Comparison of ENCODE assay signal across 1 cellular context in the genomic region with DNA sequence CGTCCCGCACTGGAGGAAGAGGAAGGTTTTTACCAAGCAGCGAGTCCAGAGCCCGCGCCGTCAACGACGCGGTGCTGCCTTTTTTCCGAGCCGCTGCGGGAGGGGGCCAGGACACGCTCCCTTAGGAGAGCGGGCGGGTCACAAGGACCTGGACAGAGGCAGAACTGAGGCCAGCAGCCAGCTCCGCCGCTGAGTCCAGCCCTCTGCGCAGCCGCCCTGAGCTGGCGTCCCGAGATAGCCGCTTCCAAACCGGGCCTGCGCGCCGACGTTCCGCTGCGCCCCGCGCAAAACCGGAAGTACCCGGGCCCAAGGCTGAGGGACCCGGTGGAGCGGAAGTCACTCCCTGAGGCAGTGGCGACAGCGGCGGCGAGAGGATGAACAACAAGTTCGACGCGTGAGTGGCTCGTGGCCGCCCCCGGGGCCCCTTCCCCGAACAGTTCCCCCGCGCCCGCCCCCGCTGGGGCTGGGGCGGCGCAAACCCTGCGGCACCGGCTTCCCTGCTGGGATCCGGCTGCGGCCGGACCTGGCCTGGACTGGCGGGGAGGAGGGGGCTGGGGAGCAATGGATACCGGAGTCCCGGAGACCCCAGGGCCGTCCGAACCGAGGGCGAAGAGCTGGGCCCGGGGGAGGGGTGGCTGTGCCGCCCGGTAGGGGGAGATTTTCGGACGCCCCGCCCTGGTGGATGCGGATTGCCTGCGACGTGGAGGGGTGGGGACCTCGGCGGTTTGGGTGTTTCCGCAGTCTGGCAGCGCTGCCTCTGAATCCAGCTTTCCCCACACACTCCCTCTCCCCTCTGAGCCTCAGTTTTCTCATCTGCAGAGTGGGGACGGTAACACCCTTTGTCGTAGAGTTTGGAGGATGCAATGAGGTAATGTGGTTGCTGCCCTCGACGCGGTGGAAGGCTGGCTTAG.
TF ChIP-seq lines count a peak whose summit lies in the region.

A gene with protein sequence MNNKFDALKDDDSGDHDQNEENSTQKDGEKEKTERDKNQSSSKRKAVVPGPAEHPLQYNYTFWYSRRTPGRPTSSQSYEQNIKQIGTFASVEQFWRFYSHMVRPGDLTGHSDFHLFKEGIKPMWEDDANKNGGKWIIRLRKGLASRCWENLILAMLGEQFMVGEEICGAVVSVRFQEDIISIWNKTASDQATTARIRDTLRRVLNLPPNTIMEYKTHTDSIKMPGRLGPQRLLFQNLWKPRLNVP (plus strand): TSS at position 339 of the 911 bp plus-strand sequence. CDS start 36 bp downstream, at position 375.
A gene (minus strand): TSS at position 207 of the 911 bp plus-strand sequence. CDS start 675 bp downstream, outside the sequence.

TF ChIP-seq in HepG2, 621 proteins besides CTCF, POLR2A, EP300 and RAD21 (continued from another document and continues in another):
- TF ChIP-seq, protein P1, sequence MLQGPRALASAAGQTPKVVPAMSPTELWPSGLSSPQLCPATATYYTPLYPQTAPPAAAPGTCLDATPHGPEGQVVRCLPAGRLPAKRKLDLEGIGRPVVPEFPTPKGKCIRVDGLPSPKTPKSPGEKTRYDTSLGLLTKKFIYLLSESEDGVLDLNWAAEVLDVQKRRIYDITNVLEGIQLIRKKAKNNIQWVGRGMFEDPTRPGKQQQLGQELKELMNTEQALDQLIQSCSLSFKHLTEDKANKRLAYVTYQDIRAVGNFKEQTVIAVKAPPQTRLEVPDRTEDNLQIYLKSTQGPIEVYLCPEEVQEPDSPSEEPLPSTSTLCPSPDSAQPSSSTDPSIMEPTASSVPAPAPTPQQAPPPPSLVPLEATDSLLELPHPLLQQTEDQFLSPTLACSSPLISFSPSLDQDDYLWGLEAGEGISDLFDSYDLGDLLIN (CRISPR knock-in tag; IDR thresholded peaks at IDR 0.05; ENCODE audit: borderline replicate concordance) = peak; percentile 81
- TF ChIP-seq ZBTB38 (CRISPR knock-in tag; IDR thresholded peaks at IDR 0.05) = peak; percentile 98
- TF ChIP-seq, protein P2, sequence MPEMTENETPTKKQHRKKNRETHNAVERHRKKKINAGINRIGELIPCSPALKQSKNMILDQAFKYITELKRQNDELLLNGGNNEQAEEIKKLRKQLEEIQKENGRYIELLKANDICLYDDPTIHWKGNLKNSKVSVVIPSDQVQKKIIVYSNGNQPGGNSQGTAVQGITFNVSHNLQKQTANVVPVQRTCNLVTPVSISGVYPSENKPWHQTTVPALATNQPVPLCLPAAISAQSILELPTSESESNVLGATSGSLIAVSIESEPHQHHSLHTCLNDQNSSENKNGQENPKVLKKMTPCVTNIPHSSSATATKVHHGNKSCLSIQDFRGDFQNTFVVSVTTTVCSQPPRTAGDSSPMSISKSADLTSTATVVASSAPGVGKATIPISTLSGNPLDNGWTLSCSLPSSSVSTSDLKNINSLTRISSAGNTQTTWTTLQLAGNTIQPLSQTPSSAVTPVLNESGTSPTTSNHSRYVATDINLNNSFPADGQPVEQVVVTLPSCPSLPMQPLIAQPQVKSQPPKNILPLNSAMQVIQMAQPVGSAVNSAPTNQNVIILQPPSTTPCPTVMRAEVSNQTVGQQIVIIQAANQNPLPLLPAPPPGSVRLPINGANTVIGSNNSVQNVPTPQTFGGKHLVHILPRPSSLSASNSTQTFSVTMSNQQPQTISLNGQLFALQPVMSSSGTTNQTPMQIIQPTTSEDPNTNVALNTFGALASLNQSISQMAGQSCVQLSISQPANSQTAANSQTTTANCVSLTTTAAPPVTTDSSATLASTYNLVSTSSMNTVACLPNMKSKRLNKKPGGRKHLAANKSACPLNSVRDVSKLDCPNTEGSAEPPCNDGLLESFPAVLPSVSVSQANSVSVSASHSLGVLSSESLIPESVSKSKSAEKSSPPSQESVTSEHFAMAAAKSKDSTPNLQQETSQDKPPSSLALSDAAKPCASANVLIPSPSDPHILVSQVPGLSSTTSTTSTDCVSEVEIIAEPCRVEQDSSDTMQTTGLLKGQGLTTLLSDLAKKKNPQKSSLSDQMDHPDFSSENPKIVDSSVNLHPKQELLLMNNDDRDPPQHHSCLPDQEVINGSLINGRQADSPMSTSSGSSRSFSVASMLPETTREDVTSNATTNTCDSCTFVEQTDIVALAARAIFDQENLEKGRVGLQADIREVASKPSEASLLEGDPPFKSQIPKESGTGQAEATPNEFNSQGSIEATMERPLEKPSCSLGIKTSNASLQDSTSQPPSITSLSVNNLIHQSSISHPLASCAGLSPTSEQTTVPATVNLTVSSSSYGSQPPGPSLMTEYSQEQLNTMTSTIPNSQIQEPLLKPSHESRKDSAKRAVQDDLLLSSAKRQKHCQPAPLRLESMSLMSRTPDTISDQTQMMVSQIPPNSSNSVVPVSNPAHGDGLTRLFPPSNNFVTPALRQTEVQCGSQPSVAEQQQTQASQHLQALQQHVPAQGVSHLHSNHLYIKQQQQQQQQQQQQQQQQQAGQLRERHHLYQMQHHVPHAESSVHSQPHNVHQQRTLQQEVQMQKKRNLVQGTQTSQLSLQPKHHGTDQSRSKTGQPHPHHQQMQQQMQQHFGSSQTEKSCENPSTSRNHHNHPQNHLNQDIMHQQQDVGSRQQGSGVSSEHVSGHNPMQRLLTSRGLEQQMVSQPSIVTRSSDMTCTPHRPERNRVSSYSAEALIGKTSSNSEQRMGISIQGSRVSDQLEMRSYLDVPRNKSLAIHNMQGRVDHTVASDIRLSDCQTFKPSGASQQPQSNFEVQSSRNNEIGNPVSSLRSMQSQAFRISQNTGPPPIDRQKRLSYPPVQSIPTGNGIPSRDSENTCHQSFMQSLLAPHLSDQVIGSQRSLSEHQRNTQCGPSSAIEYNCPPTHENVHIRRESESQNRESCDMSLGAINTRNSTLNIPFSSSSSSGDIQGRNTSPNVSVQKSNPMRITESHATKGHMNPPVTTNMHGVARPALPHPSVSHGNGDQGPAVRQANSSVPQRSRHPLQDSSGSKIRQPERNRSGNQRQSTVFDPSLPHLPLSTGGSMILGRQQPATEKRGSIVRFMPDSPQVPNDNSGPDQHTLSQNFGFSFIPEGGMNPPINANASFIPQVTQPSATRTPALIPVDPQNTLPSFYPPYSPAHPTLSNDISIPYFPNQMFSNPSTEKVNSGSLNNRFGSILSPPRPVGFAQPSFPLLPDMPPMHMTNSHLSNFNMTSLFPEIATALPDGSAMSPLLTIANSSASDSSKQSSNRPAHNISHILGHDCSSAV (CRISPR knock-in tag; IDR thresholded peaks at IDR 0.05; ENCODE audit: borderline replicate concordance) = peak; percentile 98
- 0 out of 2 replicates have a peak, but pooled peaks have one; percentile 7 for TF ChIP-seq NFIC (IDR thresholded peaks at IDR 0.05; ENCODE audit: low read length)
- 0 out of 2 replicates have a peak, but pooled peaks have one; percentile 26 for TF ChIP-seq STAT5B (CRISPR knock-in tag; IDR thresholded peaks at IDR 0.05)
- peak; percentile 94 for TF ChIP-seq SP4 (CRISPR knock-in tag; IDR thresholded peaks at IDR 0.05)
- TF ChIP-seq ELF3 (CRISPR knock-in tag; IDR thresholded peaks at IDR 0.05) = peak; percentile 97
- TF ChIP-seq ZFP37 (CRISPR knock-in tag; IDR thresholded peaks at IDR 0.05; ENCODE audit: borderline replicate concordance) = peak; percentile 99
- peak; percentile 100 for TF ChIP-seq REPIN1 (CRISPR knock-in tag; IDR thresholded peaks at IDR 0.05; ENCODE audit: borderline replicate concordance, low read depth)
- peak; percentile 94; the same call in 1 of the 2 replicates for TF ChIP-seq ZNF619 (CRISPR knock-in tag; IDR thresholded peaks at IDR 0.05)
- TF ChIP-seq, protein P3, sequence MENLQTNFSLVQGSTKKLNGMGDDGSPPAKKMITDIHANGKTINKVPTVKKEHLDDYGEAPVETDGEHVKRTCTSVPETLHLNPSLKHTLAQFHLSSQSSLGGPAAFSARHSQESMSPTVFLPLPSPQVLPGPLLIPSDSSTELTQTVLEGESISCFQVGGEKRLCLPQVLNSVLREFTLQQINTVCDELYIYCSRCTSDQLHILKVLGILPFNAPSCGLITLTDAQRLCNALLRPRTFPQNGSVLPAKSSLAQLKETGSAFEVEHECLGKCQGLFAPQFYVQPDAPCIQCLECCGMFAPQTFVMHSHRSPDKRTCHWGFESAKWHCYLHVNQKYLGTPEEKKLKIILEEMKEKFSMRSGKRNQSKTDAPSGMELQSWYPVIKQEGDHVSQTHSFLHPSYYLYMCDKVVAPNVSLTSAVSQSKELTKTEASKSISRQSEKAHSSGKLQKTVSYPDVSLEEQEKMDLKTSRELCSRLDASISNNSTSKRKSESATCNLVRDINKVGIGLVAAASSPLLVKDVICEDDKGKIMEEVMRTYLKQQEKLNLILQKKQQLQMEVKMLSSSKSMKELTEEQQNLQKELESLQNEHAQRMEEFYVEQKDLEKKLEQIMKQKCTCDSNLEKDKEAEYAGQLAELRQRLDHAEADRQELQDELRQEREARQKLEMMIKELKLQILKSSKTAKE (CRISPR knock-in tag; IDR thresholded peaks at IDR 0.05; ENCODE audit: borderline replicate concordance) = no peak; the same call in 1 of the 2 replicates
- peak; percentile 93 for TF ChIP-seq XBP1 (CRISPR knock-in tag; IDR thresholded peaks at IDR 0.05)
- TF ChIP-seq STAG1 (CRISPR knock-in tag; IDR thresholded peaks at IDR 0.05) = peak; percentile 27; the same call in 1 of the 2 replicates
- peak; percentile 89; the same call in 1 of the 2 replicates for TF ChIP-seq ZFP82 (CRISPR knock-in tag; IDR thresholded peaks at IDR 0.05; ENCODE audit: borderline replicate concordance)
- TF ChIP-seq FOSL2 (CRISPR knock-in tag; IDR thresholded peaks at IDR 0.05) = peak; percentile 70
- TF ChIP-seq, protein P4, sequence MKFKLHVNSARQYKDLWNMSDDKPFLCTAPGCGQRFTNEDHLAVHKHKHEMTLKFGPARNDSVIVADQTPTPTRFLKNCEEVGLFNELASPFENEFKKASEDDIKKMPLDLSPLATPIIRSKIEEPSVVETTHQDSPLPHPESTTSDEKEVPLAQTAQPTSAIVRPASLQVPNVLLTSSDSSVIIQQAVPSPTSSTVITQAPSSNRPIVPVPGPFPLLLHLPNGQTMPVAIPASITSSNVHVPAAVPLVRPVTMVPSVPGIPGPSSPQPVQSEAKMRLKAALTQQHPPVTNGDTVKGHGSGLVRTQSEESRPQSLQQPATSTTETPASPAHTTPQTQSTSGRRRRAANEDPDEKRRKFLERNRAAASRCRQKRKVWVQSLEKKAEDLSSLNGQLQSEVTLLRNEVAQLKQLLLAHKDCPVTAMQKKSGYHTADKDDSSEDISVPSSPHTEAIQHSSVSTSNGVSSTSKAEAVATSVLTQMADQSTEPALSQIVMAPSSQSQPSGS (CRISPR knock-in tag; IDR thresholded peaks at IDR 0.05) = peak; percentile 96
- TF ChIP-seq, protein P5, sequence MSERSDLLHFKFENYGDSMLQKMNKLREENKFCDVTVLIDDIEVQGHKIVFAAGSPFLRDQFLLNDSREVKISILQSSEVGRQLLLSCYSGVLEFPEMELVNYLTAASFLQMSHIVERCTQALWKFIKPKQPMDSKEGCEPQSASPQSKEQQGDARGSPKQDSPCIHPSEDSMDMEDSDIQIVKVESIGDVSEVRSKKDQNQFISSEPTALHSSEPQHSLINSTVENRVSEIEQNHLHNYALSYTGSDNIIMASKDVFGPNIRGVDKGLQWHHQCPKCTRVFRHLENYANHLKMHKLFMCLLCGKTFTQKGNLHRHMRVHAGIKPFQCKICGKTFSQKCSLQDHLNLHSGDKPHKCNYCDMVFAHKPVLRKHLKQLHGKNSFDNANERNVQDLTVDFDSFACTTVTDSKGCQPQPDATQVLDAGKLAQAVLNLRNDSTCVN (CRISPR knock-in tag; IDR thresholded peaks at IDR 0.05; ENCODE audit: borderline replicate concordance) = peak; percentile 86; the same call in 1 of the 2 replicates
- TF ChIP-seq ELF4 (CRISPR knock-in tag; IDR thresholded peaks at IDR 0.05; ENCODE audit: borderline replicate concordance) = peak; percentile 94; the same call in 1 of the 2 replicates
- TF ChIP-seq ARNT (IDR thresholded peaks at IDR 0.05) = no peak
- TF ChIP-seq SMARCE1 (IDR thresholded peaks at IDR 0.05; ENCODE audit: borderline replicate concordance) = no peak
- TF ChIP-seq, protein P6, sequence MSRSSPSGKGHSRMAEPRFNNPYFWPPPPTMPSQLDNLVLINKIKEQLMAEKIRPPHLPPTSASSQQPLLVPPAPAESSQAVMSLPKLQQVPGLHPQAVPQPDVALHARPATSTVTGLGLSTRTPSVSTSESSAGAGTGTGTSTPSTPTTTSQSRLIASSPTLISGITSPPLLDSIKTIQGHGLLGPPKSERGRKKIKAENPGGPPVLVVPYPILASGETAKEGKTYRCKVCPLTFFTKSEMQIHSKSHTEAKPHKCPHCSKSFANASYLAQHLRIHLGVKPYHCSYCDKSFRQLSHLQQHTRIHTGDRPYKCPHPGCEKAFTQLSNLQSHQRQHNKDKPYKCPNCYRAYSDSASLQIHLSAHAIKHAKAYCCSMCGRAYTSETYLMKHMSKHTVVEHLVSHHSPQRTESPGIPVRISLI (CRISPR knock-in tag; IDR thresholded peaks at IDR 0.05; ENCODE audit: borderline replicate concordance) = peak; percentile 86
- TF ChIP-seq ZNF709 (CRISPR knock-in tag; IDR thresholded peaks at IDR 0.05) = peak; percentile 100
- TF ChIP-seq HDAC6 (IDR thresholded peaks at IDR 0.05; ENCODE audit: low read depth, low read length) = no peak
- peak; percentile 78 for TF ChIP-seq BCL6 (CRISPR knock-in tag; IDR thresholded peaks at IDR 0.05)
- TF ChIP-seq KMT2A (CRISPR knock-in tag; IDR thresholded peaks at IDR 0.05) = peak; percentile 100
- peak; percentile 97 for TF ChIP-seq DMAP1 (CRISPR knock-in tag; IDR thresholded peaks at IDR 0.05)
- peak; percentile 99 for TF ChIP-seq ZNF136 (CRISPR knock-in tag; IDR thresholded peaks at IDR 0.05; ENCODE audit: low read depth)
- no peak for TF ChIP-seq PHB2 (IDR thresholded peaks at IDR 0.05; ENCODE audit: partially characterized antibody)
- TF ChIP-seq RAD51 (IDR thresholded peaks at IDR 0.05; ENCODE audit: borderline replicate concordance) = no peak
- 0 out of 2 replicates have a peak, but pooled peaks have one; percentile 50 for TF ChIP-seq ZNF138 (CRISPR knock-in tag; IDR thresholded peaks at IDR 0.05; ENCODE audit: low read depth)
- peak; percentile 98 for TF ChIP-seq ZNF598 (CRISPR knock-in tag; IDR thresholded peaks at IDR 0.05; ENCODE audit: borderline replicate concordance)
- peak; percentile 99 for TF ChIP-seq ZFP41 (CRISPR knock-in tag; IDR thresholded peaks at IDR 0.05; ENCODE audit: borderline replicate concordance)
- TF ChIP-seq NCOA2 (CRISPR knock-in tag; IDR thresholded peaks at IDR 0.05) = peak; percentile 82; the same call in 1 of the 2 replicates
- TF ChIP-seq RNF2 (conservative IDR thresholded peaks at IDR 0.05; ENCODE audit: low read depth) = peak; percentile 97
- peak; percentile 82 for TF ChIP-seq SP2 (CRISPR knock-in tag; IDR thresholded peaks at IDR 0.05)
- TF ChIP-seq, protein P7, sequence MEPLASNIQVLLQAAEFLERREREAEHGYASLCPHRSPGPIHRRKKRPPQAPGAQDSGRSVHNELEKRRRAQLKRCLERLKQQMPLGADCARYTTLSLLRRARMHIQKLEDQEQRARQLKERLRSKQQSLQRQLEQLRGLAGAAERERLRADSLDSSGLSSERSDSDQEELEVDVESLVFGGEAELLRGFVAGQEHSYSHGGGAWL (CRISPR knock-in tag; IDR thresholded peaks at IDR 0.05) = peak; percentile 99
- peak; percentile 91 for TF ChIP-seq ZNF572 (CRISPR knock-in tag; IDR thresholded peaks at IDR 0.05)
- TF ChIP-seq, protein P8, sequence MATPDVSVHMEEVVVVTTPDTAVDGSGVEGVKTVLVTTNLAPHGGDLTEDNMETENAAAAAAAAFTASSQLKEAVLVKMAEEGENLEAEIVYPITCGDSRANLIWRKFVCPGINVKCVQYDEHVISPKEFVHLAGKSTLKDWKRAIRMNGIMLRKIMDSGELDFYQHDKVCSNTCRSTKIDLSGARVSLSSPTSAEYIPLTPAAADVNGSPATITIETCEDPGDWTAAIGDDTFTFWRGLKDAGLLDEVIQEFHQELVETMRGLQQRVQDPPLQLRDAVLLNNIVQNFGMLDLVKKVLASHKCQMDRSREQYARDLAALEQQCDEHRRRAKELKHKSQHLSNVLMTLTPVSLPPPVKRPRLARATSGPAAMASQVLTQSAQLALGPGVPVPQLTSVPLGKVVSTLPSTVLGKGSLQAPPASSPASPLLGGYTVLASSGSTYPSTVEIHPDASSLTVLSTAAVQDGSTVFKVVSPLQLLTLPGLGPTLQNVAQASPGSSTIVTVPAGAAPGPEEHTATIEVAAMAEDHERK (CRISPR knock-in tag; IDR thresholded peaks at IDR 0.05; ENCODE audit: low read depth) = peak; percentile 81
- TF ChIP-seq ZNF782 (CRISPR knock-in tag; IDR thresholded peaks at IDR 0.05; ENCODE audit: borderline replicate concordance) = peak; percentile 93; the same call in 1 of the 2 replicates
